10 cellular contexts compared by ENCODE assay signal in genomic region chr2:188786368-188786781, GRCh38.
DNase-seq lines count a peak whose midpoint lies in the region; ATAC-seq and TF ChIP-seq lines count a peak whose summit lies in the region.
"Had no signal": no experiment of that assay in that cellular context is flagged by ENCODE, and none has a peak within 500 bp of the region (broad histone marks: within the 10 kb centered on the region; RNA-seq: fewer than 3 reads in every experiment).

No MANE protein-coding gene starts in this region.

- H3K4me3 ChIP-seq in HCT116 (replicated peaks in 1 of 2; ENCODE audit: low read depth in 1 of 2, low read length in 2 of 2) (peak overlapping the region in 1 of 2 experiments; percentile 23; a peak in 2 of 4 replicates), skin epidermis (no peak overlapping the region)

- no peaks in the 10 kb centered on the region for H3K27me3 Mint-ChIP-seq in brain
- peaks cover 2% of the 10 kb centered on the region for H3K27me3 Mint-ChIP-seq in endothelial cell (ENCODE audit: unreplicated experiment)
- H3K27me3 Mint-ChIP-seq in activated naive CD4-positive, alpha-beta T cell treated with anti-CD3 and anti-CD28 coated beads, Interleukin-2, amount 10 ng/mL, durations not matched to agents 7 days and 5 days = no peaks in the 10 kb centered on the region

- CTCF ChIA-PET in HCT116 (lab: Charles Lee) = interaction anchor here (1.0 kb wide), 1 partner anchor 192 kb away, joined by 3 read pairs; no protein-coding TSS in a partner anchor
- CTCF ChIA-PET in activated naive CD4-positive, alpha-beta T cell treated with anti-CD3 and anti-CD28 coated beads, Interleukin-2, amount 10 ng/mL, durations not matched to agents 7 days and 5 days (lab: Charles Lee) = no interaction called here

- no peak for TF ChIP-seq RAD21 in HCT116 (IDR thresholded peaks at IDR 0.05; ENCODE audit: low read depth)

- no peak; the same call in 1 of the 2 replicates for ATAC-seq in HCT116
- ATAC-seq in GM21619 (IDR thresholded peaks at IDR 0.05; ENCODE audit: unreplicated experiment) = no peak

- peak overlapping the region in 3 of 5 experiments; percentile 6 to 59 (median 47) for H3K4me3 Mint-ChIP-seq in brain
- H3K4me3 Mint-ChIP-seq in endothelial cell (ENCODE audit: unreplicated experiment) = no peak overlapping the region
- H3K4me3 Mint-ChIP-seq in activated naive CD4-positive, alpha-beta T cell treated with anti-CD3 and anti-CD28 coated beads, Interleukin-2, amount 10 ng/mL, durations not matched to agents 7 days and 5 days = no peak overlapping the region

- intact Hi-C loops in HCT116 (cut with micrococcal nuclease) = loop anchor here (10.0 kb wide), 1 partner anchor 262 kb away; no protein-coding TSS in a partner anchor

- H3K36me3 Mint-ChIP-seq in brain (no peaks in the 10 kb centered on the region), endothelial cell (ENCODE audit: low read depth, unreplicated experiment) (no peaks in the 10 kb centered on the region)
- H3K36me3 Mint-ChIP-seq in activated naive CD4-positive, alpha-beta T cell treated with anti-CD3 and anti-CD28 coated beads, Interleukin-2, amount 10 ng/mL, durations not matched to agents 7 days and 5 days = no peaks in the 10 kb centered on the region

- DNase-seq in HCT116 (ENCODE audit: low read depth, low spot score) (peak; percentile 12), hepatic stellate cell (ENCODE audit: low spot score) (peak; percentile 44), endothelial cell (ENCODE audit: low spot score) (no peak), GM10266 (ENCODE audit: extremely low spot score) (no peak)
- no peak for DNase-seq in activated naive CD4-positive, alpha-beta T cell treated with anti-CD3 and anti-CD28 coated beads, Interleukin-2, amount 10 ng/mL, durations not matched to agents 7 days and 5 days
- DNase-seq: DMS79 had no signal

- no peaks in the 10 kb centered on the region for H3K9me2 ChIP-seq in HCT116 (ENCODE audit: insufficient read depth)

- H3K9me3 ChIP-seq in HCT116 (ENCODE audit: control insufficient read depth in 1 of 2, insufficient read depth in 1 of 2, low read depth in 1 of 2, low read length in 2 of 2) = no peaks in the 10 kb centered on the region

- RAD21 ChIA-PET in HCT116 (lab: Charles Lee; ENCODE audit: low non-redundant PET in 1 of 2, low total read pairs in 2 of 2, uncharacterized antibody in 2 of 2, unreplicated experiment in 2 of 2) = interaction anchor here in 1 of 2 experiments (1.2 kb wide), 1 partner anchor 9 kb away, joined by 4 read pairs; no protein-coding TSS in a partner anchor

- H3K4me2 ChIP-seq in HCT116 (ENCODE audit: low read length) = peak overlapping the region; percentile 65

- H3K27ac Mint-ChIP-seq in brain (peak overlapping the region in 4 of 5 experiments; percentile 40 to 91 (median 68)), endothelial cell (ENCODE audit: unreplicated experiment) (no peak overlapping the region)
- no peak overlapping the region for H3K27ac Mint-ChIP-seq in activated naive CD4-positive, alpha-beta T cell treated with anti-CD3 and anti-CD28 coated beads, Interleukin-2, amount 10 ng/mL, durations not matched to agents 7 days and 5 days

- H3K9me3 Mint-ChIP-seq in brain (no peaks in the 10 kb centered on the region), endothelial cell (ENCODE audit: unreplicated experiment) (no peaks in the 10 kb centered on the region)
- no peaks in the 10 kb centered on the region for H3K9me3 Mint-ChIP-seq in activated naive CD4-positive, alpha-beta T cell treated with anti-CD3 and anti-CD28 coated beads, Interleukin-2, amount 10 ng/mL, durations not matched to agents 7 days and 5 days

- H3K79me2 ChIP-seq in HCT116 (ENCODE audit: insufficient read depth, low read length) = no peaks in the 10 kb centered on the region
- H3K79me2 ChIP-seq: parathyroid adenoma had no signal

- peaks cover 17 to 33% of the 10 kb centered on the region in 2 experiments for H3K4me1 ChIP-seq in HCT116 (ENCODE audit: control insufficient read depth in 1 of 2, insufficient read depth in 2 of 2, low read length in 2 of 2)
- H3K4me1 ChIP-seq: parathyroid adenoma had no signal

- TF ChIP-seq CTCF in HCT116 (IDR thresholded peaks at IDR 0.05 in 2 of 3, conservative IDR thresholded peaks at IDR 0.05 in 1 of 3; ENCODE audit: borderline replicate concordance in 1 of 3, insufficient read depth in 1 of 3, low read depth in 2 of 3, low read length in 2 of 3) = no peak
- TF ChIP-seq CTCF in brain (conservative IDR thresholded peaks at IDR 0.05) = no peak
- TF ChIP-seq CTCF in endothelial cell (IDR thresholded peaks at IDR 0.05; ENCODE audit: unreplicated experiment) = no peak
- TF ChIP-seq CTCF in GM10266 (IDR thresholded peaks at IDR 0.05; ENCODE audit: control insufficient read depth, insufficient read depth, low read depth, missing control alignments) = no peak

- H3K4me1 Mint-ChIP-seq in brain (peaks cover 36% of the 10 kb centered on the region), endothelial cell (ENCODE audit: unreplicated experiment) (no peaks in the 10 kb centered on the region)
- no peaks in the 10 kb centered on the region for H3K4me1 Mint-ChIP-seq in activated naive CD4-positive, alpha-beta T cell treated with anti-CD3 and anti-CD28 coated beads, Interleukin-2, amount 10 ng/mL, durations not matched to agents 7 days and 5 days

- H3K27ac ChIP-seq in HCT116 (ENCODE audit: low read depth, low read length) (no peak overlapping the region), skin epidermis (peak overlapping the region in 19 of 21 experiments; percentile 4 to 93 (median 66))
- H3K27ac ChIP-seq: parathyroid adenoma had no signal

- no TSS peak for BruUV-seq in HCT116 (replicated peaks; lab: Mats Ljungman, UMichigan)

- no peaks in the 10 kb centered on the region for H3K36me3 ChIP-seq in HCT116 (ENCODE audit: control insufficient read depth in 1 of 2, insufficient read depth in 2 of 2, low read length in 2 of 2)

- no peaks in the 10 kb centered on the region for H4K20me1 ChIP-seq in HCT116 (ENCODE audit: insufficient read depth)

- H2AFZ ChIP-seq in HCT116 (ENCODE audit: low read depth, low read length, poor library complexity, severe bottlenecking) = peak overlapping the region; percentile 97
- H2AFZ ChIP-seq: parathyroid adenoma had no signal

- no peaks in the 10 kb centered on the region for H3K27me3 ChIP-seq in HCT116 (ENCODE audit: insufficient read depth, low read length)

- TF ChIP-seq POLR2A in HCT116 (IDR thresholded peaks at IDR 0.05; ENCODE audit: borderline replicate concordance, extremely low read depth, insufficient read depth, insufficient read length) = no peak

- POLR2A ChIA-PET in HCT116 (lab: Charles Lee) = no interaction called here

- 0 out of 2 replicates have a peak overlapping the region, but pooled peaks have one; percentile 19 for H3K9ac ChIP-seq in HCT116 (ENCODE audit: low read length)
- H3K9ac ChIP-seq: parathyroid adenoma had no signal

TF ChIP-seq in HCT116, 20 proteins besides CTCF, POLR2A, EP300 and RAD21:
- TF ChIP-seq MAX (IDR thresholded peaks at IDR 0.05) = no peak
- 0 out of 2 replicates have a peak, but pooled peaks have one; percentile 26 for TF ChIP-seq CBX3 (IDR thresholded peaks at IDR 0.05; ENCODE audit: low read depth)

Comparison
In these comparisons a context has a peak if more than half of its experiments do, and no peak if none do; other contexts are left out.
1. DNase-seq: peak in HCT116 (single experiment) and hepatic stellate cell (single experiment); none in endothelial cell (single experiment), GM10266 (single experiment) and activated naive CD4-positive, alpha-beta T cell treated with anti-CD3 and anti-CD28 coated beads, Interleukin-2, amount 10 ng/mL, durations not matched to agents 7 days and 5 days (single experiment).
2. H3K27ac Mint-ChIP-seq: peak in brain (4 of 5); none in endothelial cell (single experiment) and activated naive CD4-positive, alpha-beta T cell treated with anti-CD3 and anti-CD28 coated beads, Interleukin-2, amount 10 ng/mL, durations not matched to agents 7 days and 5 days (single experiment).
3. H3K4me3 Mint-ChIP-seq: peak in brain (3 of 5); none in endothelial cell (single experiment) and activated naive CD4-positive, alpha-beta T cell treated with anti-CD3 and anti-CD28 coated beads, Interleukin-2, amount 10 ng/mL, durations not matched to agents 7 days and 5 days (single experiment).